ENCODE assay signal across 22 cellular contexts in genomic region chr13:45534604-45535003, GRCh38.
"Had no signal": no experiment of that assay in that cellular context is flagged by ENCODE, and none has a peak within 500 bp of the region (broad histone marks: within the 10 kb centered on the region; RNA-seq: fewer than 3 reads in every experiment).

No MANE protein-coding gene starts in this region.

- DNase-seq: Kasumi-1, MM.1S, NCI-H1436, NCI-H187, NCI-H2029, NCI-H2081 treated with DMSO at 0.1 percent for 48 hours, NCI-H2171, NCI-H226, NCI-H446, NCI-H510A, NCI-H524 treated with DMSO at 0.1 percent for 48 hours, NCI-H69, NCI-H774, Right ventricle myocardium superior, RPMI8226, SIG-M5, SK-N-SH had no signal

- H3K9me3 ChIP-seq: SJSA1, SK-N-SH had no signal

- ATAC-seq: K562 had no signal

- H3K27ac Mint-ChIP-seq: IgD-negative memory B cell had no signal

- H3K9me3 Mint-ChIP-seq: IgD-negative memory B cell had no signal

- H3K27ac ChIP-seq: HL-60, KMS-11, SJSA1 had no signal

- H3K27me3 Mint-ChIP-seq: IgD-negative memory B cell had no signal

- H3K4me1 ChIP-seq: SJSA1 had no signal

- H3K4me3 ChIP-seq: K562, SJSA1 had no signal

- H3K27me3 ChIP-seq: SJSA1 had no signal
